Comparison of ENCODE assay signal across 9 cellular contexts in genomic region chr19:11383706-11384048, GRCh38. TPM values are rescaled to one million over a fixed set of nuclear protein-coding genes. Genes with fewer than 3 reads are reported as not detected.
DNase-seq lines count a peak whose midpoint lies in the region; ATAC-seq and TF ChIP-seq lines count a peak whose summit lies in the region.
"Had no signal": no experiment of that assay in that cellular context is flagged by ENCODE, and none has a peak within 500 bp of the region (broad histone marks: within the 10 kb centered on the region; RNA-seq: fewer than 3 reads in every experiment).

No MANE protein-coding gene starts in this region.

- peaks cover 24 to 30% (median 29%) of the 10 kb centered on the region in 3 donors for H3K27me3 ChIP-seq in gastrocnemius medialis

- H3K27ac Mint-ChIP-seq in naive thymus-derived CD8-positive, alpha-beta T cell = peak overlapping the region in 1 of 10 donors; percentile 6

- H3K9me3 Mint-ChIP-seq in naive thymus-derived CD8-positive, alpha-beta T cell = no peaks in the 10 kb centered on the region

- no peak for DNase-seq in SK-N-MC (ENCODE audit: low read depth, low spot score)
- DNase-seq in gastrocnemius medialis = no peak
- DNase-seq in sciatic nerve (ENCODE audit: low spot score) = no peak
- no peak for DNase-seq in naive thymus-derived CD8-positive, alpha-beta T cell
- DNase-seq in stimulated activated CD4-positive, alpha-beta T cell treated with anti-CD3 and anti-CD28 coated beads, Interleukin-2, amount 100 ng/mL, for 24 hours = no peak
- DNase-seq in stimulated activated CD4-positive, alpha-beta T cell treated with anti-CD3 and anti-CD28 coated beads, Interleukin-1b, Interleukin-23, amount 100 ng/mL, for 48 hours = no peak

- TF ChIP-seq CTCF in gastrocnemius medialis (IDR thresholded peaks at IDR 0.05 in 4 of 5, conservative IDR thresholded peaks at IDR 0.05 in 1 of 5) = no peak

- H3K36me3 ChIP-seq in ES-I3 (ENCODE audit: insufficient read depth, low read length) = no peaks in the 10 kb centered on the region
- H3K36me3 ChIP-seq in SK-N-MC (ENCODE audit: insufficient read depth, low read length) = no peaks in the 10 kb centered on the region
- no peaks in the 10 kb centered on the region for H3K36me3 ChIP-seq in gastrocnemius medialis

- no peaks in the 10 kb centered on the region for H3K9me3 ChIP-seq in ES-I3 (ENCODE audit: control insufficient read depth, insufficient read depth, low read length)
- no peaks in the 10 kb centered on the region for H3K9me3 ChIP-seq in SK-N-MC (ENCODE audit: low read depth, low read length)
- H3K9me3 ChIP-seq in gastrocnemius medialis = no peaks in the 10 kb centered on the region

- H3K4me1 ChIP-seq in ES-I3 (ENCODE audit: insufficient read depth, low read length) (no peaks in the 10 kb centered on the region), gastrocnemius medialis (peaks cover 14 to 16% of the 10 kb centered on the region in 2 donors)

- in situ Hi-C loops in gastrocnemius medialis (cut with MboI; ENCODE audit: low sequenced_read_pairs in 4 of 4) = loop anchor here in 1 of 4 donors (25.0 kb wide), 1 partner anchor 204 kb away; the partner anchor contains the start of genes ACP5 and ZNF627

- peaks cover 16 to 46% (median 37%) of the 10 kb centered on the region in 4 donors for H3K4me1 Mint-ChIP-seq in naive thymus-derived CD8-positive, alpha-beta T cell

- no peak for ATAC-seq in gastrocnemius medialis
- ATAC-seq in sciatic nerve = no peak
- ATAC-seq in naive thymus-derived CD8-positive, alpha-beta T cell = no peak

- H3K27ac ChIP-seq in SK-N-MC (peak overlapping the region; percentile 75), gastrocnemius medialis (peak overlapping the region in 3 of 4 donors; percentile 13 to 55 (median 29))

- peak overlapping the region in 5 of 10 donors; percentile 14 to 84 (median 33) for H3K4me3 Mint-ChIP-seq in naive thymus-derived CD8-positive, alpha-beta T cell

- H3K4me3 ChIP-seq in SK-N-MC (peak overlapping the region; percentile 78), iPS-11a (ENCODE audit: low read depth, low read length) (peak overlapping the region; percentile 54), gastrocnemius medialis (peak overlapping the region; percentile 30 to 39 (median 36))

- peaks cover 0 to 3% (median 0%) of the 10 kb centered on the region in 3 donors for H3K36me3 Mint-ChIP-seq in naive thymus-derived CD8-positive, alpha-beta T cell

- POLR2A ChIA-PET in naive thymus-derived CD8-positive, alpha-beta T cell (lab: Charles Lee) = interaction anchor here (0.6 to 2.0 kb wide), 3 partner anchors 9 to 62 kb away, joined by 3 to 15 read pairs (median 4); partner anchors contain the start of gene SWSAP1

- H3K9ac ChIP-seq in ES-I3 (ENCODE audit: low read depth, low read length) = peak overlapping the region; percentile 72
- peak overlapping the region; percentile 64 for H3K9ac ChIP-seq in SK-N-MC (ENCODE audit: insufficient read length)

- intact Hi-C loops in gastrocnemius medialis (cut with DNase I; ENCODE audit: low total_unique reads) (loop anchor here (5.0 kb wide), 2 partner anchors 154 to 214 kb away; partner anchors contain the start of genes CNN1 and ZNF627), sciatic nerve (cut with DNase I) (no loop called here)

- H3K27me3 Mint-ChIP-seq in naive thymus-derived CD8-positive, alpha-beta T cell = peaks cover 3 to 23% (median 10%) of the 10 kb centered on the region in 5 donors

- no peak for TF ChIP-seq POLR2A in gastrocnemius medialis (IDR thresholded peaks at IDR 0.05)

RNA-seq across cellular contexts. Expression of gene EPOR, which starts 0.4 kb away (rescaled TPM):
- total RNA-seq in gastrocnemius medialis (1 to 10 TPM; 1.3 to 6.0 (median 2.2) TPM), sciatic nerve (5.2 TPM)
- total RNA-seq in naive thymus-derived CD8-positive, alpha-beta T cell = 1 to 10 TPM; 5.1 to 6.2 TPM
- polyA plus RNA-seq in naive thymus-derived CD8-positive, alpha-beta T cell = 1 to 10 TPM; 5.1 to 6.9 (median 5.9) TPM

RNA-seq across cellular contexts. Expression of gene SWSAP1, which starts 9.2 kb away (rescaled TPM):
- total RNA-seq in gastrocnemius medialis = 1 to 10 TPM in 3 of 4 donors, under 1 TPM in 1; 0.51 to 1.7 (median 1.2) TPM
- total RNA-seq in sciatic nerve = 1.3 TPM
- 1 to 10 TPM; 5.6 to 5.7 TPM for total RNA-seq in naive thymus-derived CD8-positive, alpha-beta T cell
- 1 to 10 TPM; 4.3 to 5.8 (median 4.7) TPM for polyA plus RNA-seq in naive thymus-derived CD8-positive, alpha-beta T cell

RNA-seq across cellular contexts. Expression of gene PLPPR2, which starts 28.4 kb away (rescaled TPM):
- total RNA-seq in gastrocnemius medialis (10 to 100 TPM; 18.6 to 46.2 (median 36.9) TPM), sciatic nerve (27.5 TPM)
- total RNA-seq in naive thymus-derived CD8-positive, alpha-beta T cell = 1 to 10 TPM; 8.4 to 8.7 TPM
- under 1 TPM; 0.22 to 0.33 (median 0.30) TPM for polyA plus RNA-seq in naive thymus-derived CD8-positive, alpha-beta T cell

RNA-seq across cellular contexts. Expression of gene RGL3, which starts 35.4 kb away (rescaled TPM):
- total RNA-seq in gastrocnemius medialis (1 to 10 TPM in 2 of 4 donors, under 1 TPM in 2; 0.33 to 7.0 (median 1.3) TPM), sciatic nerve (14.4 TPM)
- total RNA-seq in naive thymus-derived CD8-positive, alpha-beta T cell = not detected
- polyA plus RNA-seq in naive thymus-derived CD8-positive, alpha-beta T cell = not detected
- total RNA-seq: HT1080 had no signal

RNA-seq across cellular contexts. Expression of gene CCDC159, which starts 37.4 kb away (rescaled TPM):
- total RNA-seq in gastrocnemius medialis (1 to 10 TPM in 3 of 4 donors, under 1 TPM in 1; 0.85 to 9.2 (median 2.0) TPM), sciatic nerve (42.7 TPM)
- total RNA-seq in naive thymus-derived CD8-positive, alpha-beta T cell = 10 to 100 TPM; 59.9 to 61.6 TPM
- 10 to 100 TPM; 13.7 to 16.8 (median 15.0) TPM for polyA plus RNA-seq in naive thymus-derived CD8-positive, alpha-beta T cell
- total RNA-seq: HT1080 had no signal
